9 cellular contexts compared by ENCODE assay signal in the genomic region with DNA sequence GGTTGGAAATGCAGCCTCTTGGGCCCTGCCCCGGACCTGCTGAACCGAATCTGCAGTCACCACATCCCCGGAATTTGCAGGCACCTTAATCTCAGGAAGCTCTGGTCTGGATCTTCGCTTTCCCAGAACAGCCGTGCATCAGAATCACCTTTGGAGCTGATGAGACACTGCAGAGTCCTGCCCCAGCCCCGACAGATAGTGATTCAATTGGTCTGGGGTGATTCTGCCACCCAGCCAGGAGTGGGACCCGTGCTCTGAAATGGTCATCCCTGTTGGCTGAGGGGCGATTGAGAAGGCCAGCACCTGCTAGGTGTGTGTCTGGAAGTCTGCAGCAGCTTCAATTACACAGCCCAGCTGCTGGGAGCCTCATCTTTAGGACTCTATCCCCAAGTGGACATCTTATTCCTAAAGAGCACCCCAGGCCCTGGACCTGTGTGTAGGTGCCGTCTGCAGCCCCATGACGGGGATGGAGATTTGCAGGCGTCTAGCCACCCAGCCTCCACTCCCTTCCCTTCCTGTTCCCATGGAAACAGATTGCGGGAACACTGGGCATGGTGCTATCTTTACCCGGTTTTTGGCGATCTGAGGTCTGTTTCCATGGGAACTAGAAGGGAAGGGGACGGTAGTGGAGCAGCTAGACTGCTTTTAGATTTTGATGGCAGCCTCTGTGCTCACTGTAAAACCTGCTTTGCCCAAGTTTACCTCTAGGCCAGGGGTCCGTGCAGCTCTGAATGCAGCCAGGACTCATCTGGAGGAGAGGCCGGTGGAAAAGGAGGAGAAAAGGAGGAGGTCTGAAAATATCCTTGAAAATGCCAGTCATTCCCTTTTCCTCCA.
DNase-seq lines count a peak whose midpoint lies in the region; ATAC-seq and TF ChIP-seq lines count a peak whose summit lies in the region.
"Had no signal": no experiment of that assay in that cellular context is flagged by ENCODE, and none has a peak within 500 bp of the region (broad histone marks: within the 10 kb centered on the region; RNA-seq: fewer than 3 reads in every experiment).

No MANE protein-coding gene starts in this region.

- no peak overlapping the region for H3K18ac ChIP-seq in IMR-90 (ENCODE audit: low read depth, low read length)

- peak overlapping the region in 6 of 10 donors; percentile 56 to 86 (median 74) for H3K4me3 Mint-ChIP-seq in naive thymus-derived CD4-positive, alpha-beta T cell

- dilution Hi-C loops in IMR-90 (cut with HindIII; ENCODE audit: low sequenced_read_pairs, unreplicated experiment), result no loop called here

- no peak for TF ChIP-seq POLR2A in IMR-90 (IDR thresholded peaks at IDR 0.05; ENCODE audit: low read depth, low read length)
- no peak for TF ChIP-seq POLR2A in breast epithelium (IDR thresholded peaks at IDR 0.05)

- no peaks in the 10 kb centered on the region for H3K27me3 Mint-ChIP-seq in naive thymus-derived CD4-positive, alpha-beta T cell

- WGBS in IMR-90 (ENCODE audit: extremely low coverage in 2 of 2, insufficient read length in 1 of 2), 2 experiments, result 77% methylated on average over 6 of the region's 17 CpGs; no CpG with 5 or more reads in 1 of the 2 experiments

- H3K4me1 ChIP-seq in IMR-90 (ENCODE audit: control insufficient read depth, insufficient read depth, low read length), result no peaks in the 10 kb centered on the region
- peaks cover 0 to 8% of the 10 kb centered on the region in 2 donors for H3K4me1 ChIP-seq in breast epithelium
- H3K4me1 ChIP-seq in naive thymus-derived CD4-positive, alpha-beta T cell (ENCODE audit: control insufficient read depth in 2 of 2, insufficient read depth in 2 of 2, low read length in 2 of 2), result peaks cover 10 to 66% of the 10 kb centered on the region in 2 donors
- no peaks in the 10 kb centered on the region for H3K4me1 ChIP-seq in SJCRH30

- no peak overlapping the region for H2BK20ac ChIP-seq in IMR-90 (ENCODE audit: low read depth, low read length)

- H3K36me3 Mint-ChIP-seq in naive thymus-derived CD4-positive, alpha-beta T cell, result peaks cover 0 to 2% (median 0%) of the 10 kb centered on the region in 5 donors

- no peak overlapping the region for H2BK5ac ChIP-seq in IMR-90 (ENCODE audit: low read depth, low read length, poor library complexity, severe bottlenecking)

- no peaks in the 10 kb centered on the region for H3K9me3 Mint-ChIP-seq in naive thymus-derived CD4-positive, alpha-beta T cell

- 0 out of 3 replicates have a peak overlapping the region, but pooled peaks have one; percentile 48 for H2BK15ac ChIP-seq in IMR-90 (ENCODE audit: low read depth, low read length)

- in situ Hi-C loops in IMR-90 (cut with MboI; ENCODE audit: low sequenced_read_pairs), result no loop called here

- no peaks in the 10 kb centered on the region for H3K79me1 ChIP-seq in IMR-90 (ENCODE audit: low read depth in 1 of 2, low read length in 2 of 2)

- peak; percentile 41 for ATAC-seq in IMR-90 (ENCODE audit: low read depth)
- peak; percentile 12 for ATAC-seq in naive thymus-derived CD4-positive, alpha-beta T cell
- ATAC-seq in GM18519 (IDR thresholded peaks at IDR 0.05; ENCODE audit: low FRiP score, unreplicated experiment), result no peak
- no peak for ATAC-seq in HG03469 (IDR thresholded peaks at IDR 0.05; ENCODE audit: unreplicated experiment)

- no peak overlapping the region for H4K91ac ChIP-seq in IMR-90 (ENCODE audit: insufficient read depth, low read depth, low read length)

- peak overlapping the region; percentile 39 for H2AFZ ChIP-seq in IMR-90 (replicated peaks; ENCODE audit: low read length, poor library complexity)

- H3K9me1 ChIP-seq in IMR-90 (ENCODE audit: insufficient read depth, low read length), result 0 out of 2 replicates have a peak, but pooled peaks cover 3% of the 10 kb centered on the region

- POLR2A ChIA-PET in IMR-90 (lab: Charles Lee; ENCODE audit: unreplicated experiment), result no interaction called here
- POLR2A ChIA-PET in naive thymus-derived CD4-positive, alpha-beta T cell (lab: Charles Lee), result interaction anchor here (0.9 to 2.1 kb wide), 5 partner anchors 8 to 158 kb away, joined by 4 to 7 read pairs (median 4); partner anchors contain the start of gene LDLRAD4

- peaks cover 32 to 88% (median 80%) of the 10 kb centered on the region in 7 donors for H3K4me1 Mint-ChIP-seq in naive thymus-derived CD4-positive, alpha-beta T cell

- H3K4ac ChIP-seq in IMR-90 (ENCODE audit: low read depth, low read length), result no peak overlapping the region

- intact Hi-C loops in IMR-90 (cut with micrococcal nuclease) (loop anchor here (5.0 kb wide), 1 partner anchor 133 kb away; no protein-coding TSS in a partner anchor), breast epithelium (cut with DNase I; ENCODE audit: low total_unique reads) (no loop called here)
- intact Hi-C loops in naive thymus-derived CD4-positive, alpha-beta T cell (cut with micrococcal nuclease), result loop anchor here (1.0 to 10.0 kb wide), 10 partner anchors 8 to 1522 kb away; partner anchors contain the start of genes CHMP1B (in 1 of the 2), IMPA2 (in 1 of the 2) and SEH1L (in 1 of the 2)

- no peak overlapping the region for H2AK9ac ChIP-seq in IMR-90 (replicated peaks; ENCODE audit: low read depth, low read length, poor library complexity)

- CTCF ChIA-PET in IMR-90 (lab: Yijun Ruan, JAX), result interaction anchor here (1.5 kb wide), 1 partner anchor 159 kb away, joined by 4 read pairs; no protein-coding TSS in a partner anchor
- CTCF ChIA-PET in naive thymus-derived CD4-positive, alpha-beta T cell (lab: Charles Lee), result interaction anchor here (1.1 kb wide), 1 partner anchor 10 kb away, joined by 3 read pairs; no protein-coding TSS in a partner anchor

- H3K27ac Mint-ChIP-seq in naive thymus-derived CD4-positive, alpha-beta T cell, result peak overlapping the region; percentile 92 to 99 (median 96)

- peak overlapping the region; percentile 48 for H2AK5ac ChIP-seq in IMR-90 (ENCODE audit: low read depth, low read length)

- H3K4me2 ChIP-seq in IMR-90 (ENCODE audit: low read depth, low read length), result no peak overlapping the region

- DNase-seq in DMS 273 treated with DMSO at 0.1 percent for 48 hours (lab: John Stamatoyannopoulos, UW), result peak; percentile 40
- DNase-seq in IMR-90, result no peak
- DNase-seq in breast epithelium (ENCODE audit: low spot score in 2 of 2), result no peak
- no peak for DNase-seq in naive thymus-derived CD4-positive, alpha-beta T cell
- DNase-seq in SJCRH30, result no peak
- no peak for DNase-seq in epidermal melanocyte (ENCODE audit: insufficient read length, low spot score)
- DNase-seq: NCI-H774 had no signal

- H3K27me3 ChIP-seq in IMR-90 (ENCODE audit: control insufficient read depth, insufficient read depth, low read length), result no peaks in the 10 kb centered on the region
- H3K27me3 ChIP-seq in breast epithelium, result no peaks in the 10 kb centered on the region
- no peaks in the 10 kb centered on the region for H3K27me3 ChIP-seq in naive thymus-derived CD4-positive, alpha-beta T cell (ENCODE audit: control insufficient read depth in 2 of 2, insufficient read depth in 2 of 2, low read length in 2 of 2)
- no peaks in the 10 kb centered on the region for H3K27me3 ChIP-seq in SJCRH30

- no peak overlapping the region for H3K4me3 ChIP-seq in IMR-90 (ENCODE audit: insufficient read depth, low read depth, low read length)
- no peak overlapping the region for H3K4me3 ChIP-seq in breast epithelium
- no peak overlapping the region for H3K4me3 ChIP-seq in naive thymus-derived CD4-positive, alpha-beta T cell (ENCODE audit: low read length)
- no peak overlapping the region for H3K4me3 ChIP-seq in SJCRH30

- no TSS peak for BruUV-seq in IMR-90 (replicated peaks; lab: Mats Ljungman, UMichigan)

- H3K9me3 ChIP-seq in IMR-90 (ENCODE audit: control insufficient read depth, insufficient read depth, low read length) (no peaks in the 10 kb centered on the region), breast epithelium (no peaks in the 10 kb centered on the region), SJCRH30 (replicated peaks) (no peaks in the 10 kb centered on the region)
- H3K9me3 ChIP-seq in naive thymus-derived CD4-positive, alpha-beta T cell (ENCODE audit: control insufficient read depth in 2 of 3, low read length in 3 of 3), result no peaks in the 10 kb centered on the region

- no peak overlapping the region for H3K9ac ChIP-seq in IMR-90 (ENCODE audit: low read depth, low read length)

- TF ChIP-seq CTCF in IMR-90 (conservative IDR thresholded peaks at IDR 0.05; ENCODE audit: low read depth, low read length), result no peak
- no peak for TF ChIP-seq CTCF in breast epithelium (IDR thresholded peaks at IDR 0.05)

- H3K14ac ChIP-seq in IMR-90 (replicated peaks; ENCODE audit: low read depth, low read length), result no peak overlapping the region

- no peak overlapping the region for H2BK120ac ChIP-seq in IMR-90 (ENCODE audit: low read depth, low read length)

- H3K56ac ChIP-seq in IMR-90 (ENCODE audit: extremely low read depth, insufficient read depth, low read length), result no peak overlapping the region

- H4K8ac ChIP-seq in IMR-90 (ENCODE audit: low read depth in 2 of 2, low read length in 2 of 2), result no peak overlapping the region

- H4K20me1 ChIP-seq in IMR-90 (ENCODE audit: insufficient read depth, low read length), result no peaks in the 10 kb centered on the region

- no peak overlapping the region for H3K27ac ChIP-seq in IMR-90 (ENCODE audit: insufficient read depth, low read length)
- peak overlapping the region; percentile 73 to 81 for H3K27ac ChIP-seq in breast epithelium
- peak overlapping the region; percentile 83 for H3K27ac ChIP-seq in naive thymus-derived CD4-positive, alpha-beta T cell (ENCODE audit: low read depth, low read length)
- no peak overlapping the region for H3K27ac ChIP-seq in SJCRH30

- H3K36me3 ChIP-seq in IMR-90 (ENCODE audit: control insufficient read depth, insufficient read depth, low read length), result no peaks in the 10 kb centered on the region
- H3K36me3 ChIP-seq in breast epithelium, result no peaks in the 10 kb centered on the region
- H3K36me3 ChIP-seq in naive thymus-derived CD4-positive, alpha-beta T cell (ENCODE audit: control insufficient read depth in 2 of 3, insufficient read depth in 3 of 3, low read length in 3 of 3), result no peaks in the 10 kb centered on the region
- no peaks in the 10 kb centered on the region for H3K36me3 ChIP-seq in SJCRH30

- H4K5ac ChIP-seq in IMR-90 (ENCODE audit: low read depth, low read length), result no peak overlapping the region

- H3K23ac ChIP-seq in IMR-90 (ENCODE audit: low read depth, low read length), result no peak overlapping the region

- no peak for TF ChIP-seq RAD21 in IMR-90 (IDR thresholded peaks at IDR 0.05; ENCODE audit: low read length)

TF ChIP-seq in IMR-90, 13 proteins besides CTCF, POLR2A, EP300 and RAD21 (continues in another document):
- TF ChIP-seq, protein P1, sequence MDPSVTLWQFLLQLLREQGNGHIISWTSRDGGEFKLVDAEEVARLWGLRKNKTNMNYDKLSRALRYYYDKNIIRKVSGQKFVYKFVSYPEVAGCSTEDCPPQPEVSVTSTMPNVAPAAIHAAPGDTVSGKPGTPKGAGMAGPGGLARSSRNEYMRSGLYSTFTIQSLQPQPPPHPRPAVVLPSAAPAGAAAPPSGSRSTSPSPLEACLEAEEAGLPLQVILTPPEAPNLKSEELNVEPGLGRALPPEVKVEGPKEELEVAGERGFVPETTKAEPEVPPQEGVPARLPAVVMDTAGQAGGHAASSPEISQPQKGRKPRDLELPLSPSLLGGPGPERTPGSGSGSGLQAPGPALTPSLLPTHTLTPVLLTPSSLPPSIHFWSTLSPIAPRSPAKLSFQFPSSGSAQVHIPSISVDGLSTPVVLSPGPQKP (IDR thresholded peaks at IDR 0.05; ENCODE audit: borderline replicate concordance, low read depth, low read length), result no peak
- no peak for TF ChIP-seq CEBPB (IDR thresholded peaks at IDR 0.05; ENCODE audit: low read depth, low read length)

Comparison
In these comparisons a context has a peak if more than half of its experiments do, and no peak if none do; other contexts are left out.
1. ATAC-seq: peak in IMR-90 (single experiment) and naive thymus-derived CD4-positive, alpha-beta T cell (single experiment); none in GM18519 (single experiment) and HG03469 (single experiment).
2. H3K27ac ChIP-seq: peak in breast epithelium (2 of 2) and naive thymus-derived CD4-positive, alpha-beta T cell (single experiment); none in IMR-90 (single experiment) and SJCRH30 (single experiment).